In genomic region chr12:91818236-91819131, GRCh38 we compare ENCODE assay signal across 17 cellular contexts.
DNase-seq lines count a peak whose midpoint lies in the region; ATAC-seq and TF ChIP-seq lines count a peak whose summit lies in the region.
"Had no signal": no experiment of that assay in that cellular context is flagged by ENCODE, and none has a peak within 500 bp of the region (broad histone marks: within the 10 kb centered on the region; RNA-seq: fewer than 3 reads in every experiment).

No MANE protein-coding gene starts in this region.

- H3K18ac ChIP-seq in trophoblast cell (ENCODE audit: low read length), result no peak overlapping the region

- no peak overlapping the region for H2BK5ac ChIP-seq in trophoblast cell (ENCODE audit: low read depth, low read length, poor library complexity)

- H2AK5ac ChIP-seq in trophoblast cell (ENCODE audit: low read length), result no peak overlapping the region

- H3K36me3 ChIP-seq in stomach, result no peaks in the 10 kb centered on the region
- no peaks in the 10 kb centered on the region for H3K36me3 ChIP-seq in trophoblast cell (ENCODE audit: control insufficient read depth in 1 of 2, insufficient read depth in 2 of 2, low read length in 2 of 2)

- H3K79me1 ChIP-seq in trophoblast cell (ENCODE audit: low read length), result no peaks in the 10 kb centered on the region

- no peak overlapping the region for H2AFZ ChIP-seq in trophoblast cell (ENCODE audit: insufficient read depth, low read length, poor library complexity)

- H3K23ac ChIP-seq in trophoblast cell (ENCODE audit: low read length), result no peak overlapping the region

- no peak for TF ChIP-seq POLR2A in stomach (IDR thresholded peaks at IDR 0.05)

- 49 to 78% (median 62%) methylated on average over 2 of the region's 2 CpGs for WGBS in stomach, 5 donors
- WGBS in trophoblast cell (ENCODE audit: extremely low coverage, insufficient coverage, insufficient read length), result no CpG with 5 or more reads among the region's 2 CpGs

- H4K8ac ChIP-seq in trophoblast cell (ENCODE audit: low read depth, low read length), result no peak overlapping the region

- H3K79me2 ChIP-seq in trophoblast cell (ENCODE audit: control insufficient read depth, insufficient read depth, low read length, poor library complexity), result no peaks in the 10 kb centered on the region

- no peak overlapping the region for H3K14ac ChIP-seq in trophoblast cell (ENCODE audit: low read length)

- no peak for ATAC-seq in GM18858 (IDR thresholded peaks at IDR 0.05; ENCODE audit: unreplicated experiment)
- ATAC-seq: SK-N-SH treated with all-trans-retinoic acid at 6 μM for 48 hours had no signal

- no peak overlapping the region for H3K4me2 ChIP-seq in trophoblast cell (ENCODE audit: low read length)

- no peak overlapping the region for H3K4ac ChIP-seq in trophoblast cell (ENCODE audit: low read depth, low read length)

- H4K12ac ChIP-seq in trophoblast cell (ENCODE audit: low read depth, low read length), result no peak overlapping the region

- no peak overlapping the region for H3K9ac ChIP-seq in trophoblast cell (ENCODE audit: low read length)

- H3K4me3 ChIP-seq in stomach (no peak overlapping the region), trophoblast cell (ENCODE audit: low read depth, low read length) (no peak overlapping the region)
- H3K4me3 ChIP-seq: dorsolateral prefrontal cortex had no signal

- TF ChIP-seq CTCF in stomach (IDR thresholded peaks at IDR 0.05), result no peak

- intact Hi-C loops in stomach (cut with DNase I; ENCODE audit: low total_unique reads), result loop anchor here (10.0 kb wide), 1 partner anchor 326 kb away; the partner anchor contains the start of gene BTG1

- peak; percentile 20 for DNase-seq in NCI-H146 (lab: John Stamatoyannopoulos, UW)
- peak; percentile 46 for DNase-seq in astrocyte of the hippocampus (ENCODE audit: low read depth, low spot score)
- peak; percentile 19 for DNase-seq in left kidney (ENCODE audit: low read depth, low spot score)
- no peak for DNase-seq in stomach
- no peak for DNase-seq in trophoblast cell
- DNase-seq in GM03348 (ENCODE audit: low spot score), result no peak
- no peak for DNase-seq in activated CD8-positive, alpha-beta memory T cell treated with anti-CD3 and anti-CD28 coated beads, Interleukin-2, amount 50 U/mL, for 48 hours
- DNase-seq: activated B cell treated with CpG ODN at 0.5 μM for 24 hours; activated T-cell treated with anti-CD3 and anti-CD28 coated beads, Interleukin-2, amount 50 U/mL, for 1 hour; amygdala; dorsolateral prefrontal cortex; midbrain; NCI-H1092 treated with DMSO at 0.1 percent for 48 hours; NK-92 treated with Interleukin-12 subunit alpha and Interleukin-12 subunit beta, amount 100 ng/mL, for 24 hours; stimulated activated CD4-positive, alpha-beta T cell treated with anti-CD3 and anti-CD28 coated beads, Interleukin-4, amount 100 ng/mL, for 4 hours had no signal

- no peak overlapping the region for H4K91ac ChIP-seq in trophoblast cell (ENCODE audit: low read depth, low read length)

- TF ChIP-seq EP300 in stomach (IDR thresholded peaks at IDR 0.05), result no peak

- no peak overlapping the region for H2BK12ac ChIP-seq in trophoblast cell (ENCODE audit: low read length)

- H3K9me3 ChIP-seq in stomach, result no peaks in the 10 kb centered on the region
- H3K9me3 ChIP-seq in trophoblast cell (ENCODE audit: insufficient read depth, low read depth, low read length), result no peaks in the 10 kb centered on the region

- H3K27ac ChIP-seq in stomach, result peak overlapping the region in 4 of 5 donors; percentile 14 to 51 (median 22)
- no peak overlapping the region for H3K27ac ChIP-seq in trophoblast cell (ENCODE audit: low read depth, low read length)
- H3K27ac ChIP-seq: dorsolateral prefrontal cortex had no signal

- no peak overlapping the region for H2BK120ac ChIP-seq in trophoblast cell (ENCODE audit: insufficient read depth, low read length, poor library complexity)

- H3K27me3 ChIP-seq in stomach, result no peaks in the 10 kb centered on the region
- no peaks in the 10 kb centered on the region for H3K27me3 ChIP-seq in trophoblast cell (ENCODE audit: insufficient read depth, low read length)
- H3K27me3 ChIP-seq: dorsolateral prefrontal cortex had no signal

- H3K4me1 ChIP-seq in stomach, result peaks cover 5 to 25% (median 16%) of the 10 kb centered on the region in 4 donors
- H3K4me1 ChIP-seq in trophoblast cell (ENCODE audit: control insufficient read depth in 1 of 2, insufficient read depth in 2 of 2, low read length in 2 of 2), result no peaks in the 10 kb centered on the region

Comparison
In these comparisons a context has a peak if more than half of its experiments do, and no peak if none do; other contexts are left out.
1. DNase-seq: peak in NCI-H146 (single experiment), astrocyte of the hippocampus (single experiment) and left kidney (single experiment); none in stomach (single experiment), trophoblast cell (0 of 2), GM03348 (single experiment) and activated CD8-positive, alpha-beta memory T cell treated with anti-CD3 and anti-CD28 coated beads, Interleukin-2, amount 50 U/mL, for 48 hours (single experiment).